ENCODE assay signal across 1 cellular context in genomic region chr3:157373783-157374182, GRCh38.
TF ChIP-seq lines count a peak whose summit lies in the region.

No MANE protein-coding gene starts in this region.

TF ChIP-seq in GM23338, 12 proteins besides CTCF, POLR2A, EP300 and RAD21 (continued from another document):
- TF ChIP-seq EZH2 (IDR thresholded peaks at IDR 0.05; ENCODE audit: low read depth, unreplicated experiment) (no peak), ZNF331 (CRISPR knock-in tag; IDR thresholded peaks at IDR 0.05; ENCODE audit: low read depth) (no peak), REST (IDR thresholded peaks at IDR 0.05; ENCODE audit: unreplicated experiment) (no peak), ETS1 (IDR thresholded peaks at IDR 0.05) (no peak), ZNF462 (CRISPR knock-in tag; IDR thresholded peaks at IDR 0.05) (no peak), NANOG (IDR thresholded peaks at IDR 0.05; ENCODE audit: borderline replicate concordance) (no peak), STAT1 (IDR thresholded peaks at IDR 0.05; ENCODE audit: unreplicated experiment) (no peak), CREB1 (CRISPR knock-in tag; IDR thresholded peaks at IDR 0.05; ENCODE audit: low read depth) (no peak), ZNF114 (CRISPR knock-in tag; IDR thresholded peaks at IDR 0.05) (no peak)
TF ChIP-seq in GM23338: peak in this region for 0.
